ENCODE assay signal across 8 cellular contexts in the genomic region with DNA sequence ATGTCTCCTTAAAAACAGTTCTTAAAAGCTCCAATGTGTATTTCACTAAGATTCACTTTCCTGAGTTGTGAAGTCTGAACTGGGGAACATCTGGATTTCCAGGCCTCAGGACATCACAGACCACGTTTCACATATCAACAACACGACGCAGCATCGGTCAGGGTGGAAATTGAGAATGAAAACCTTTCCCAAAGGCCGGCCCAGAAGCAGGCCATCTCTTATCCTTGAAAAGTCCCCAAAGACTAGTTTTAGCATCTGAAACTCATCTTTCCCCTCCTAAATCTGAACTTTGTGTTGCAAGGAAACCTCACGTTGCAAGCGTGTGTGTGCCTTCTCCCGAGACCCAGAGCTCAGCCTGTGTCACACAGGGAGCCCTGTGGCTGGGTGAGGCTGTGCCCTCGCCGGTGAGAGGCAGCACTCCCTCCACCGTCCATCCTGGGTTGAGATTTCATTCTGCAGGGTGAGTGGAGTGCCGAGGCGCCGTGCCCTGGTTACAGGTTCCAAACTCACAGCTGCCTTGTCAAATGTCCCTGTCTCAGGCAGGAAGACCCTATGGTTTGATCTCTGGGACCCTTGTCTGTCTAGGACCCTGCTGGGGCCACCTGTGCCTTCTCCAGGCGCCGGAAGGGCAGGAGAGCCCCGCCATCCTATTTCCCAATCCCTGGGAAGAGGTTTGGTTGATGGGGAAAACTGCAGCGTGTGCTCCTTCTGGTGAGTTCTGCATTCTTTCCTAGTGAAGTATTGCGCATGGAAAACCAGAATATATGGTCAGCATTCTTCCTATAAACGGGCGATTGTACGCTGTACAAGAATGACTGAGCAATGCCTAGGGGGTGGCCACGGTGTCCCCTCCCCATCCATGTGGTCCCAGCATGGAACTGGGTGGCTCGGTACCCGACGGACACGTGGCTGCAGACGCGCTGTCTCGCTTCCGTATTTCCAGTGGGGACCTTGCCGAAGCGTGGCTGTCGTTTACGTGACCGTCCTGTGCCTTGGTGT.
DNase-seq lines count a peak whose midpoint lies in the region; ATAC-seq and TF ChIP-seq lines count a peak whose summit lies in the region.

No MANE protein-coding gene starts in this region.

- H4K20me1 ChIP-seq in BLaER1 treated with 17β-estradiol and CSF1 and Interleukin-3, amounts not matched to agents 10 nM and 100 nM, result peaks cover 0 to 14% (median 0%) of the 10 kb centered on the region in 11 experiments; a peak in 2 of 22 replicates

- DNase-seq in body of pancreas (no peak), left ventricle myocardium superior (peak; percentile 39), skeletal muscle cell (ENCODE audit: low read depth) (no peak), NCI-H524 (lab: John Stamatoyannopoulos, UW) (no peak), HK-2 (ENCODE audit: unreplicated experiment) (no peak), ureter (ENCODE audit: low spot score) (no peak)
- no peak for DNase-seq in stimulated activated CD4-positive, alpha-beta T cell treated with anti-CD3 and anti-CD28 coated beads, Interleukin-2, amount 100 ng/mL, for 24 hours

- H3K4me1 ChIP-seq in BLaER1 treated with 17β-estradiol and CSF1 and Interleukin-3, amounts not matched to agents 10 nM and 100 nM, result peaks cover 13 to 49% (median 40%) of the 10 kb centered on the region in 10 experiments
- no peaks in the 10 kb centered on the region for H3K4me1 ChIP-seq in body of pancreas

- H3K9me3 ChIP-seq in BLaER1 treated with 17β-estradiol and CSF1 and Interleukin-3, amounts not matched to agents 10 nM and 100 nM (replicated peaks in 1 of 11), result peaks cover 16 to 27% (median 23%) of the 10 kb centered on the region in 11 experiments
- H3K9me3 ChIP-seq in body of pancreas, result no peaks in the 10 kb centered on the region

- peak overlapping the region in 7 of 11 experiments; percentile 3 to 86 (median 77); a peak in 9 of 22 replicates for H3K4me2 ChIP-seq in BLaER1 treated with 17β-estradiol and CSF1 and Interleukin-3, amounts not matched to agents 10 nM and 100 nM

- H3K27ac ChIP-seq in BLaER1 treated with 17β-estradiol and CSF1 and Interleukin-3, amounts not matched to agents 10 nM and 100 nM, result no peak overlapping the region
- peak overlapping the region in 1 of 4 donors; percentile 25 for H3K27ac ChIP-seq in body of pancreas

- H3K9ac ChIP-seq in BLaER1 treated with 17β-estradiol and CSF1 and Interleukin-3, amounts not matched to agents 10 nM and 100 nM, result 0 out of 22 replicates have a peak overlapping the region, but pooled peaks of 2 of the 11 experiments have one; percentile 1 to 2

- peaks cover 0 to 41% (median 0%) of the 10 kb centered on the region in 11 experiments; a peak in 8 of 22 replicates for H3K27me3 ChIP-seq in BLaER1 treated with 17β-estradiol and CSF1 and Interleukin-3, amounts not matched to agents 10 nM and 100 nM
- H3K27me3 ChIP-seq in body of pancreas, result no peaks in the 10 kb centered on the region

- WGBS in body of pancreas, 2 donors, result 46 to 59% methylated on average over 18 to 36 of the region's 36 CpGs

- no peak for TF ChIP-seq POLR2A in body of pancreas (IDR thresholded peaks at IDR 0.05)

- H3K36me3 ChIP-seq in BLaER1 treated with 17β-estradiol and CSF1 and Interleukin-3, amounts not matched to agents 10 nM and 100 nM, result no peaks in the 10 kb centered on the region
- no peaks in the 10 kb centered on the region for H3K36me3 ChIP-seq in body of pancreas (replicated peaks in 1 of 2; ENCODE audit: insufficient read depth in 1 of 2, low read depth in 2 of 2)

- no peak overlapping the region for H3K4me3 ChIP-seq in BLaER1 treated with 17β-estradiol and CSF1 and Interleukin-3, amounts not matched to agents 10 nM and 100 nM
- H3K4me3 ChIP-seq in body of pancreas (no peak overlapping the region), skeletal muscle cell (ENCODE audit: low read depth, low read length) (peak overlapping the region; percentile 5)

- peak; percentile 19 for ATAC-seq in body of pancreas
- peak; percentile 62 for ATAC-seq in left ventricle myocardium superior

- no peak for TF ChIP-seq CTCF in body of pancreas (IDR thresholded peaks at IDR 0.05)

- intact Hi-C loops in body of pancreas (cut with DNase I) (no loop called here), left ventricle myocardium superior (cut with micrococcal nuclease) (no loop called here)
